Comparison of ENCODE assay signal across 10 cellular contexts in the genomic region with DNA sequence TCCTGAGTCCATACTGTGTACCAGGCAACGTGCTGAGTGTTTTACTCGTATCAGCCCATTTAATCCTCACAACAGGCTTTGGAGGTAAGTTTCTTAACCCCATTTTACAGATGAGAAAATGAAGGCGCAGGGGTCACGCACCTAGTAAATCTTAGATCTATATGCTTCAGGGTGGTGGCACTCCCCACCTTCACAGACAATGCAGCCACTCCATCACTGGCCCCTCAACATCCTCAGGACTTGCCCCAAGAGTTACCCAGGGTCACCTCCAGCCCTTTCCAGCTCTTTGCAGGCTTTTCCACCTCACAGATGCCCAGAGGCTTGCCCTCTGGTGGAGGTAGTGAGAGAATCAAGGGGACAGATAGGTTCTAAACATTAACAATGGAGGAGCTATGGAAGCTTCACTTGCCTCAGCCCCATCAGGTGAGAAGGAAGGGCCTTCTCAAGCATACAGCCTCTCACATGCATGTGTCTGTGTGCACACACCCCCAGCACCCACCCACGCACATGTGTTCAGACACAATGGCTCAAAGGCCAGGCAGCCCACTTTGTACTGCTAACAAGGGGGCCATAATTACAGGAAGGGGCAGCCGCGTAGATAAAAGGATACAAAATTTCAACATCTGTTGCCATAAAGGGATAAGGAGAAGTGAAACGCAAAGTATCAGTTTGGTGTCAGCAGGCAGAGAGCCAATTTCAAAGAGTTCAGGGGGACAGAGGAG. TPM values are rescaled to one million over a fixed set of nuclear protein-coding genes. Genes with fewer than 3 reads are reported as not detected.
A peak's percentile ranks its signal among the peaks of the same experiment; 100 is the strongest.
DNase-seq lines count a peak whose midpoint lies in the region; ATAC-seq and TF ChIP-seq lines count a peak whose summit lies in the region.
"Had no signal": no experiment of that assay in that cellular context is flagged by ENCODE, and none has a peak within 500 bp of the region (broad histone marks: within the 10 kb centered on the region; RNA-seq: fewer than 3 reads in every experiment).

No MANE protein-coding gene starts in this region.

- no peaks in the 10 kb centered on the region for H4K20me1 ChIP-seq in HCT116 (ENCODE audit: insufficient read depth)

- H3K27ac Mint-ChIP-seq in mesothelial cell of epicardium: peak overlapping the region; percentile 35
- no peak overlapping the region for H3K27ac Mint-ChIP-seq in activated CD8-positive, alpha-beta memory T cell treated with anti-CD3 and anti-CD28 coated beads, Interleukin-2, amount 10 ng/mL, durations not matched to agents 7 days and 5 days

- H3K4me1 Mint-ChIP-seq in mesothelial cell of epicardium: peaks cover 6% of the 10 kb centered on the region
- H3K4me1 Mint-ChIP-seq in activated CD8-positive, alpha-beta memory T cell treated with anti-CD3 and anti-CD28 coated beads, Interleukin-2, amount 10 ng/mL, durations not matched to agents 7 days and 5 days: peaks cover 2% of the 10 kb centered on the region

- TF ChIP-seq CTCF in GM12864 (IDR thresholded peaks at IDR 0.05; ENCODE audit: low read depth, low read length, missing control alignments) (peak; percentile 19), HCT116 (IDR thresholded peaks at IDR 0.05 in 2 of 3, conservative IDR thresholded peaks at IDR 0.05 in 1 of 3; ENCODE audit: borderline replicate concordance in 1 of 3, insufficient read depth in 1 of 3, low read depth in 2 of 3, low read length in 2 of 3) (peak; percentile 14 to 37 (median 22); a peak in 3 of 6 replicates), mesothelial cell of epicardium (IDR thresholded peaks at IDR 0.05; ENCODE audit: unreplicated experiment) (no peak)

- TF ChIP-seq RAD21 in HCT116 (IDR thresholded peaks at IDR 0.05; ENCODE audit: low read depth): no peak

- H2AFZ ChIP-seq in HCT116 (ENCODE audit: low read depth, low read length, poor library complexity, severe bottlenecking): no peak overlapping the region
- H2AFZ ChIP-seq: hepatocyte had no signal

- RAD21 ChIA-PET in HCT116 (lab: Charles Lee; ENCODE audit: low non-redundant PET in 1 of 2, low total read pairs in 2 of 2, uncharacterized antibody in 2 of 2, unreplicated experiment in 2 of 2): interaction anchor here in 1 of 2 experiments (0.6 to 1.1 kb wide), 2 partner anchors 15 to 135 kb away, joined by 3 read pairs; no protein-coding TSS in a partner anchor

- POLR2A ChIA-PET in HCT116 (lab: Charles Lee): no interaction called here

- H3K79me2 ChIP-seq in HCT116 (ENCODE audit: insufficient read depth, low read length): no peaks in the 10 kb centered on the region
- H3K79me2 ChIP-seq: hepatocyte had no signal

- no peak overlapping the region for H3K9ac ChIP-seq in HCT116 (ENCODE audit: low read length)

- H3K4me1 ChIP-seq in HCT116 (ENCODE audit: control insufficient read depth in 1 of 2, insufficient read depth in 2 of 2, low read length in 2 of 2): no peaks in the 10 kb centered on the region

- no peaks in the 10 kb centered on the region for H3K9me3 Mint-ChIP-seq in mesothelial cell of epicardium
- H3K9me3 Mint-ChIP-seq in activated CD8-positive, alpha-beta memory T cell treated with anti-CD3 and anti-CD28 coated beads, Interleukin-2, amount 10 ng/mL, durations not matched to agents 7 days and 5 days (ENCODE audit: low read depth): no peaks in the 10 kb centered on the region
- H3K9me3 Mint-ChIP-seq: brain had no signal

- H3K36me3 Mint-ChIP-seq in mesothelial cell of epicardium: peaks cover 25% of the 10 kb centered on the region
- peaks cover 3% of the 10 kb centered on the region for H3K36me3 Mint-ChIP-seq in activated CD8-positive, alpha-beta memory T cell treated with anti-CD3 and anti-CD28 coated beads, Interleukin-2, amount 10 ng/mL, durations not matched to agents 7 days and 5 days

- no peak overlapping the region for H3K4me2 ChIP-seq in HCT116 (ENCODE audit: low read length)
- H3K4me2 ChIP-seq: hepatocyte had no signal

- CTCF ChIA-PET in HCT116 (lab: Charles Lee): interaction anchor here (0.7 to 2.1 kb wide), 4 partner anchors 11 to 404 kb away, joined by 3 to 8 read pairs (median 6); no protein-coding TSS in a partner anchor
- CTCF ChIA-PET in activated CD8-positive, alpha-beta memory T cell treated with anti-CD3 and anti-CD28 coated beads, Interleukin-2, amount 10 ng/mL, durations not matched to agents 7 days and 5 days (lab: Charles Lee): interaction anchor here (1.0 kb wide), 1 partner anchor 14 kb away, joined by 3 read pairs; no protein-coding TSS in a partner anchor

- ATAC-seq in HCT116: peak; percentile 76
- no peak for ATAC-seq in activated CD8-positive, alpha-beta memory T cell treated with anti-CD3 and anti-CD28 coated beads, Interleukin-2, amount 10 ng/mL, durations not matched to agents 7 days and 5 days
- ATAC-seq: activated CD4-positive, CD25-positive, alpha-beta regulatory T cell treated with anti-CD3 and anti-CD28 coated beads, Interleukin-2, amount 50 U/mL, for 24 hours had no signal

- no peaks in the 10 kb centered on the region for H3K27me3 ChIP-seq in HCT116 (ENCODE audit: insufficient read depth, low read length)
- H3K27me3 ChIP-seq: hepatocyte had no signal

- BruUV-seq in HCT116 (replicated peaks; lab: Mats Ljungman, UMichigan): no TSS peak

- H3K4me3 Mint-ChIP-seq in mesothelial cell of epicardium: no peak overlapping the region
- H3K4me3 Mint-ChIP-seq in activated CD8-positive, alpha-beta memory T cell treated with anti-CD3 and anti-CD28 coated beads, Interleukin-2, amount 10 ng/mL, durations not matched to agents 7 days and 5 days: no peak overlapping the region
- H3K4me3 Mint-ChIP-seq: brain had no signal

- no peaks in the 10 kb centered on the region for H3K27me3 Mint-ChIP-seq in mesothelial cell of epicardium (ENCODE audit: low read depth)
- no peaks in the 10 kb centered on the region for H3K27me3 Mint-ChIP-seq in activated CD8-positive, alpha-beta memory T cell treated with anti-CD3 and anti-CD28 coated beads, Interleukin-2, amount 10 ng/mL, durations not matched to agents 7 days and 5 days

- H3K4me3 ChIP-seq in GM12864 (ENCODE audit: low read depth, low read length): no peak overlapping the region
- H3K4me3 ChIP-seq in HCT116 (replicated peaks in 1 of 2; ENCODE audit: low read depth in 1 of 2, low read length in 2 of 2): no peak overlapping the region
- H3K4me3 ChIP-seq: hepatocyte had no signal

- no peaks in the 10 kb centered on the region for H3K36me3 ChIP-seq in HCT116 (ENCODE audit: control insufficient read depth in 1 of 2, insufficient read depth in 2 of 2, low read length in 2 of 2)

- TF ChIP-seq POLR2A in HCT116 (IDR thresholded peaks at IDR 0.05; ENCODE audit: borderline replicate concordance, extremely low read depth, insufficient read depth, insufficient read length): no peak

- no peak overlapping the region for H3K27ac ChIP-seq in HCT116 (ENCODE audit: low read depth, low read length)
- H3K27ac ChIP-seq: hepatocyte had no signal

- H3K9me2 ChIP-seq in HCT116 (ENCODE audit: insufficient read depth): no peaks in the 10 kb centered on the region

- DNase-seq in GM12864 (ENCODE audit: low read depth): peak; percentile 12
- DNase-seq in HCT116 (ENCODE audit: low read depth, low spot score): no peak
- peak; percentile 4 for DNase-seq in SW480 (ENCODE audit: low spot score)
- no peak for DNase-seq in mesothelial cell of epicardium (ENCODE audit: low spot score in 2 of 2, unreplicated experiment in 2 of 2)
- DNase-seq in activated CD8-positive, alpha-beta memory T cell treated with anti-CD3 and anti-CD28 coated beads, Interleukin-2, amount 10 ng/mL, durations not matched to agents 7 days and 5 days: no peak
- DNase-seq in nucleus accumbens (lab: John Stamatoyannopoulos, UW): no peak
- DNase-seq in cerebellar nuclear complex (lab: John Stamatoyannopoulos, UW): no peak

- intact Hi-C loops in HCT116 (cut with micrococcal nuclease): no loop called here

- no peaks in the 10 kb centered on the region for H3K9me3 ChIP-seq in HCT116 (ENCODE audit: control insufficient read depth in 1 of 2, insufficient read depth in 1 of 2, low read depth in 1 of 2, low read length in 2 of 2)

TF ChIP-seq in HCT116, 20 proteins besides CTCF, POLR2A, EP300 and RAD21 (continues in another document):
- TF ChIP-seq, protein P1, sequence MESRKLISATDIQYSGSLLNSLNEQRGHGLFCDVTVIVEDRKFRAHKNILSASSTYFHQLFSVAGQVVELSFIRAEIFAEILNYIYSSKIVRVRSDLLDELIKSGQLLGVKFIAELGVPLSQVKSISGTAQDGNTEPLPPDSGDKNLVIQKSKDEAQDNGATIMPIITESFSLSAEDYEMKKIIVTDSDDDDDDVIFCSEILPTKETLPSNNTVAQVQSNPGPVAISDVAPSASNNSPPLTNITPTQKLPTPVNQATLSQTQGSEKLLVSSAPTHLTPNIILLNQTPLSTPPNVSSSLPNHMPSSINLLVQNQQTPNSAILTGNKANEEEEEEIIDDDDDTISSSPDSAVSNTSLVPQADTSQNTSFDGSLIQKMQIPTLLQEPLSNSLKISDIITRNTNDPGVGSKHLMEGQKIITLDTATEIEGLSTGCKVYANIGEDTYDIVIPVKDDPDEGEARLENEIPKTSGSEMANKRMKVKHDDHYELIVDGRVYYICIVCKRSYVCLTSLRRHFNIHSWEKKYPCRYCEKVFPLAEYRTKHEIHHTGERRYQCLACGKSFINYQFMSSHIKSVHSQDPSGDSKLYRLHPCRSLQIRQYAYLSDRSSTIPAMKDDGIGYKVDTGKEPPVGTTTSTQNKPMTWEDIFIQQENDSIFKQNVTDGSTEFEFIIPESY (IDR thresholded peaks at IDR 0.05; ENCODE audit: extremely low read depth, insufficient replicate concordance, low read length): no peak
- no peak for TF ChIP-seq SRF (IDR thresholded peaks at IDR 0.05; ENCODE audit: low read depth)
- no peak for TF ChIP-seq EZH2 (IDR thresholded peaks at IDR 0.05)
- no peak for TF ChIP-seq FOSL1 (IDR thresholded peaks at IDR 0.05; ENCODE audit: low read depth)
- TF ChIP-seq YY1 (IDR thresholded peaks at IDR 0.05; ENCODE audit: extremely low read depth, insufficient replicate concordance, low read depth, low read length): no peak
- TF ChIP-seq CEBPB (IDR thresholded peaks at IDR 0.05; ENCODE audit: low read depth): no peak
- no peak for TF ChIP-seq POLR2AphosphoS5 (IDR thresholded peaks at IDR 0.05; ENCODE audit: low read depth, low read length)
- no peak for TF ChIP-seq TCF7L2 (IDR thresholded peaks at IDR 0.05; ENCODE audit: borderline replicate concordance, extremely low read depth, insufficient read depth, insufficient read length)

RNA-seq across cellular contexts. Expression of a gene that starts 29.1 kb away (rescaled TPM):
- total RNA-seq in HCT116 (2021; ENCODE audit: unreplicated experiment) (39.5 TPM), mesothelial cell of epicardium (23.0 to 23.8 TPM (median 23.0 TPM) in 3 replicates)
- 87.6 and 101 TPM in 2 replicates for polyA plus RNA-seq in HCT116 (2012)
- total RNA-seq in activated CD8-positive, alpha-beta memory T cell treated with anti-CD3 and anti-CD28 coated beads, Interleukin-2, amount 10 ng/mL, durations not matched to agents 7 days and 5 days: 1 to 10 TPM; 3.7 to 4.2 TPM

RNA-seq across cellular contexts. Expression of a gene that starts 29.2 kb away (rescaled TPM):
- total RNA-seq in HCT116 (2021; ENCODE audit: unreplicated experiment) (51.3 TPM), mesothelial cell of epicardium (44.5 to 47.3 TPM (median 46.6 TPM) in 3 replicates)
- 42.0 and 43.2 TPM in 2 replicates for polyA plus RNA-seq in HCT116 (2012)
- total RNA-seq in activated CD8-positive, alpha-beta memory T cell treated with anti-CD3 and anti-CD28 coated beads, Interleukin-2, amount 10 ng/mL, durations not matched to agents 7 days and 5 days: 10 to 100 TPM; 30.5 to 34.1 TPM

Comparison
In these comparisons a context has a peak if more than half of its experiments do, and no peak if none do; other contexts are left out.
1. DNase-seq: peak in GM12864 (single experiment) and SW480 (single experiment); none in HCT116 (single experiment), mesothelial cell of epicardium (0 of 2), activated CD8-positive, alpha-beta memory T cell treated with anti-CD3 and anti-CD28 coated beads, Interleukin-2, amount 10 ng/mL, durations not matched to agents 7 days and 5 days (single experiment), nucleus accumbens (0 of 56) and cerebellar nuclear complex (0 of 2).